In the genomic region with DNA sequence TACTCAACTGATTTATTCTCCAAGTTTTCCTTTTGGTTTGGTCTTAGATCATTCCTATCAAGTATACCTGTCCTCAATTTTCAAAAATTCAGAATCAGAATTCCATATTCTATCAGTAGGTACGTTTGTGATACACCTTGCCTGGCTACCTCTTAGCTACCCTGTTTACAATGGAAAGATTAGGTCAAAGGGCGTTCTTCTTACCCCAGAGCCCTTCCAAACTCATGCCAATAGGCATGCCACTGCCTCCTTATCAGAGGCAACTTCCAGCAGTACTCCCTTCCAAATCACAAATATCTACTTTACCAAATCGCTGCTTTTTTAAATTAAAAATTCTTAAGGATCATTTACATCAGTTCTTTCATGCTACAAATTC, we compare ENCODE assay signal across 8 cellular contexts. TPM values are rescaled to one million over a fixed set of nuclear protein-coding genes. Genes with fewer than 3 reads are reported as not detected.
DNase-seq lines count a peak whose midpoint lies in the region; ATAC-seq, FAIRE-seq and TF ChIP-seq lines count a peak whose summit lies in the region.

No MANE protein-coding gene starts in this region.

- no peaks in the 10 kb centered on the region for H3K9me3 ChIP-seq in kidney (ENCODE audit: control insufficient read depth in 1 of 2, low read length in 2 of 2)
- H3K9me3 ChIP-seq in subcutaneous abdominal adipose tissue (ENCODE audit: control insufficient read depth in 5 of 5, low read length in 5 of 5) = no peaks in the 10 kb centered on the region

- H3K36me3 ChIP-seq in kidney (ENCODE audit: control insufficient read depth in 1 of 2, insufficient read depth in 2 of 2, low read length in 2 of 2) (peaks cover 5 to 19% of the 10 kb centered on the region in 2 donors), subcutaneous abdominal adipose tissue (ENCODE audit: control insufficient read depth in 5 of 5, insufficient read depth in 5 of 5, low read length in 5 of 5) (peaks cover 8 to 32% (median 25%) of the 10 kb centered on the region in 5 donors)

- H3K36me3 Mint-ChIP-seq in T-helper 1 cell treated with Interleukin-12 subunit alpha and Interleukin-12 subunit beta and Interleukin-4 antibody, amounts not matched to agents 30 μg/mL and 1 μg/mL, for 36 hours (ENCODE audit: low read depth) = peaks cover 23% of the 10 kb centered on the region
- H3K36me3 Mint-ChIP-seq in activated naive CD8-positive, alpha-beta T cell treated with anti-CD3 and anti-CD28 coated beads for 36 hours = peaks cover 28% of the 10 kb centered on the region

- intact Hi-C loops in kidney (cut with DNase I) = no loop called here

- no peaks in the 10 kb centered on the region for H3K27me3 ChIP-seq in subcutaneous abdominal adipose tissue (ENCODE audit: control insufficient read depth in 5 of 5, insufficient read depth in 4 of 5, low read length in 5 of 5)

- H3K27ac ChIP-seq in kidney (ENCODE audit: low read depth in 2 of 2, low read length in 2 of 2) = peak overlapping the region in 1 of 2 donors; percentile 84
- peak overlapping the region; percentile 99 for H3K27ac ChIP-seq in subcutaneous abdominal adipose tissue (ENCODE audit: low read depth, low read length)

- H3K27me3 Mint-ChIP-seq in T-helper 1 cell treated with Interleukin-12 subunit alpha and Interleukin-12 subunit beta and Interleukin-4 antibody, amounts not matched to agents 30 μg/mL and 1 μg/mL, for 36 hours (ENCODE audit: low read depth) = no peaks in the 10 kb centered on the region
- no peaks in the 10 kb centered on the region for H3K27me3 Mint-ChIP-seq in activated naive CD8-positive, alpha-beta T cell treated with anti-CD3 and anti-CD28 coated beads for 36 hours

- H3K9me3 Mint-ChIP-seq in T-helper 1 cell treated with Interleukin-12 subunit alpha and Interleukin-12 subunit beta and Interleukin-4 antibody, amounts not matched to agents 30 μg/mL and 1 μg/mL, for 36 hours = no peaks in the 10 kb centered on the region
- H3K9me3 Mint-ChIP-seq in activated naive CD8-positive, alpha-beta T cell treated with anti-CD3 and anti-CD28 coated beads for 36 hours = no peaks in the 10 kb centered on the region

- TF ChIP-seq CTCF in kidney (IDR thresholded peaks at IDR 0.05; ENCODE audit: borderline replicate concordance, extremely low read depth, insufficient read depth) = no peak

- H3K9ac ChIP-seq in kidney (ENCODE audit: low read length in 2 of 2) (peak overlapping the region; percentile 39 to 86), subcutaneous abdominal adipose tissue (ENCODE audit: low read length in 5 of 5) (peak overlapping the region; percentile 39 to 80 (median 78))

- peak overlapping the region; percentile 92 for H3K4me3 Mint-ChIP-seq in T-helper 1 cell treated with Interleukin-12 subunit alpha and Interleukin-12 subunit beta and Interleukin-4 antibody, amounts not matched to agents 30 μg/mL and 1 μg/mL, for 36 hours
- peak overlapping the region; percentile 97 for H3K4me3 Mint-ChIP-seq in activated naive CD8-positive, alpha-beta T cell treated with anti-CD3 and anti-CD28 coated beads for 36 hours

- peak overlapping the region; percentile 93 for H3K27ac Mint-ChIP-seq in T-helper 1 cell treated with Interleukin-12 subunit alpha and Interleukin-12 subunit beta and Interleukin-4 antibody, amounts not matched to agents 30 μg/mL and 1 μg/mL, for 36 hours
- peak overlapping the region; percentile 94 for H3K27ac Mint-ChIP-seq in activated naive CD8-positive, alpha-beta T cell treated with anti-CD3 and anti-CD28 coated beads for 36 hours

- peak overlapping the region; percentile 71 to 85 for H3K4me3 ChIP-seq in kidney (ENCODE audit: low read length in 2 of 2)
- H3K4me3 ChIP-seq in subcutaneous abdominal adipose tissue (ENCODE audit: low read depth in 1 of 5, low read length in 5 of 5) = peak overlapping the region; percentile 72 to 91 (median 83)

- H3K4me1 ChIP-seq in kidney (ENCODE audit: control insufficient read depth in 1 of 2, insufficient read depth in 1 of 2, low read depth in 1 of 2, low read length in 2 of 2) (peaks cover 12 to 16% of the 10 kb centered on the region in 2 donors), subcutaneous abdominal adipose tissue (ENCODE audit: control insufficient read depth in 5 of 5, insufficient read depth in 5 of 5, low read length in 5 of 5) (peaks cover 5 to 38% (median 29%) of the 10 kb centered on the region in 5 donors)

- ATAC-seq in GM18502 (IDR thresholded peaks at IDR 0.05; ENCODE audit: poor library complexity, unreplicated experiment) = no peak
- no peak for ATAC-seq in HG03460 (IDR thresholded peaks at IDR 0.05; ENCODE audit: unreplicated experiment)

- DNase-seq in T-helper 1 cell (no peak), kidney (no peak), cerebellum (ENCODE audit: low spot score) (no peak)
- no peak for DNase-seq in activated naive CD8-positive, alpha-beta T cell treated with anti-CD3 and anti-CD28 coated beads for 36 hours

- peaks cover 42% of the 10 kb centered on the region for H3K4me1 Mint-ChIP-seq in T-helper 1 cell treated with Interleukin-12 subunit alpha and Interleukin-12 subunit beta and Interleukin-4 antibody, amounts not matched to agents 30 μg/mL and 1 μg/mL, for 36 hours (ENCODE audit: low read depth)
- H3K4me1 Mint-ChIP-seq in activated naive CD8-positive, alpha-beta T cell treated with anti-CD3 and anti-CD28 coated beads for 36 hours = peaks cover 37% of the 10 kb centered on the region

- FAIRE-seq in kidney (lab: Jason Lieb, UNC) = no peak

RNA-seq across cellular contexts. Expression of gene PATL1, which starts 1.0 kb away (rescaled TPM):
- 10 to 100 TPM; 60.8 to 66.9 TPM for total RNA-seq in activated naive CD8-positive, alpha-beta T cell treated with anti-CD3 and anti-CD28 coated beads for 36 hours
- total RNA-seq in kidney (35.4 TPM), cerebellum (7.9 TPM)
- polyA plus RNA-seq in kidney (ENCODE audit: insufficient read depth, low read depth, low replicate concordance) = 12.3 TPM

RNA-seq across cellular contexts. Expression of gene OR10V1, which starts 45.8 kb away (rescaled TPM):
- total RNA-seq in activated naive CD8-positive, alpha-beta T cell treated with anti-CD3 and anti-CD28 coated beads for 36 hours = not detected
- total RNA-seq in kidney (not detected), cerebellum (not detected)
- polyA plus RNA-seq in kidney (ENCODE audit: insufficient read depth, low read depth, low replicate concordance) = not detected

RNA-seq across cellular contexts. Expression of gene OSBP, which starts 52.2 kb away (rescaled TPM):
- total RNA-seq in activated naive CD8-positive, alpha-beta T cell treated with anti-CD3 and anti-CD28 coated beads for 36 hours = 10 to 100 TPM; 39.4 to 39.6 TPM
- total RNA-seq in kidney = 53.8 TPM
- 25.9 TPM for polyA plus RNA-seq in kidney (ENCODE audit: insufficient read depth, low read depth, low replicate concordance)
- 31.1 TPM for total RNA-seq in cerebellum
